In genomic region chr2:39508243-39508642, GRCh38 we compare ENCODE assay signal across 21 cellular contexts.
DNase-seq lines count a peak whose midpoint lies in the region; TF ChIP-seq lines count a peak whose summit lies in the region.
"Had no signal": no experiment of that assay in that cellular context is flagged by ENCODE, and none has a peak within 500 bp of the region (broad histone marks: within the 10 kb centered on the region; RNA-seq: fewer than 3 reads in every experiment).

No MANE protein-coding gene starts in this region.

- peak overlapping the region; percentile 15 for H3K9ac ChIP-seq in skeletal muscle satellite cell (ENCODE audit: low read depth, low read length)

- H3K36me3 Mint-ChIP-seq in brain (no peaks in the 10 kb centered on the region), MCF 10A (ENCODE audit: insufficient read depth, unreplicated experiment) (peaks cover 6% of the 10 kb centered on the region)
- H3K36me3 Mint-ChIP-seq: activated naive CD4-positive, alpha-beta T cell treated with anti-CD3 and anti-CD28 coated beads, Interleukin-2, amount 50 U/mL, for 72 hours; CD4-positive, alpha-beta memory T cell; natural killer cell had no signal

- no peaks in the 10 kb centered on the region for H3K36me3 ChIP-seq in kidney epithelial cell (ENCODE audit: control insufficient read depth, insufficient read depth, low read length)
- no peaks in the 10 kb centered on the region for H3K36me3 ChIP-seq in skeletal muscle satellite cell (ENCODE audit: insufficient read depth, low read length)
- H3K36me3 ChIP-seq: breast epithelium had no signal

- H3K27ac Mint-ChIP-seq in brain (peak overlapping the region in 3 of 5 experiments; percentile 10 to 26 (median 15)), MCF 10A (ENCODE audit: low read depth, unreplicated experiment) (no peak overlapping the region)
- H3K27ac Mint-ChIP-seq: activated naive CD4-positive, alpha-beta T cell treated with anti-CD3 and anti-CD28 coated beads, Interleukin-2, amount 50 U/mL, for 72 hours; activated T-cell treated with anti-CD3 and anti-CD28 coated beads, Interleukin-2, amount 50 U/mL, for 72 hours; CD4-positive, alpha-beta memory T cell; natural killer cell had no signal

- H3K9me3 Mint-ChIP-seq in brain = no peaks in the 10 kb centered on the region
- H3K9me3 Mint-ChIP-seq in MCF 10A (ENCODE audit: unreplicated experiment) = no peaks in the 10 kb centered on the region
- H3K9me3 Mint-ChIP-seq: activated T-cell treated with anti-CD3 and anti-CD28 coated beads, Interleukin-2, amount 50 U/mL, for 72 hours; CD4-positive, alpha-beta memory T cell; natural killer cell had no signal

- peaks cover 59% of the 10 kb centered on the region for H3K4me1 ChIP-seq in skeletal muscle satellite cell (ENCODE audit: control insufficient read depth, insufficient read depth, low read length)

- POLR2A ChIA-PET in MCF 10A (lab: Yijun Ruan, JAX) = interaction anchor here (0.6 to 2.2 kb wide), 3 partner anchors 71 to 129 kb away, joined by 3 to 9 read pairs (median 4); partner anchors contain the start of gene MAP4K3

- intact Hi-C loops in MCF 10A (cut with micrococcal nuclease) = no loop called here

- peak overlapping the region; percentile 0 for H3K4me2 ChIP-seq in skeletal muscle satellite cell (ENCODE audit: low read length)

- H3K4me3 ChIP-seq in kidney epithelial cell (ENCODE audit: low read depth, low read length) (no peak overlapping the region), skeletal muscle satellite cell (ENCODE audit: low read length) (no peak overlapping the region)
- H3K4me3 ChIP-seq: breast epithelium, dorsolateral prefrontal cortex, lung had no signal

- CTCF ChIA-PET in MCF 10A (lab: Yijun Ruan, JAX) = interaction anchor here (0.5 to 1.4 kb wide), 5 partner anchors 17 to 222 kb away, joined by 3 to 5 read pairs (median 3); no protein-coding TSS in a partner anchor

- H3K4me1 Mint-ChIP-seq in brain (peaks cover 31% of the 10 kb centered on the region), MCF 10A (ENCODE audit: insufficient read depth, unreplicated experiment) (peaks cover 25% of the 10 kb centered on the region)

- no peaks in the 10 kb centered on the region for H3K9me3 ChIP-seq in skeletal muscle satellite cell (replicated peaks; ENCODE audit: low read length)
- H3K9me3 ChIP-seq: breast epithelium had no signal

- H3K4me3 Mint-ChIP-seq in brain = no peak overlapping the region
- H3K4me3 Mint-ChIP-seq in MCF 10A (ENCODE audit: unreplicated experiment) = no peak overlapping the region
- H3K4me3 Mint-ChIP-seq: activated T-cell treated with anti-CD3 and anti-CD28 coated beads, Interleukin-2, amount 50 U/mL, for 72 hours; CD4-positive, alpha-beta memory T cell; natural killer cell had no signal

- DNase-seq in ELR (ENCODE audit: low read depth) (peak; percentile 84), kidney epithelial cell (ENCODE audit: low read depth) (peak; percentile 23), MCF 10A (ENCODE audit: unreplicated experiment) (no peak), GDM1 (lab: John Stamatoyannopoulos, UW) (no peak), 8988T (no peak)
- no peak for DNase-seq in activated CD8-positive, alpha-beta memory T cell treated with anti-CD3 and anti-CD28 coated beads, Interleukin-2, amount 50 U/mL, for 4 hours
- DNase-seq: activated T-cell treated with anti-CD3 and anti-CD28 coated beads, Interleukin-2, amount 50 U/mL, for 72 hours; CD4-positive, alpha-beta memory T cell; DMS53; dorsolateral prefrontal cortex; KG1; natural killer cell; NCI-H2029; NCI-H446 treated with DMSO at 0.1 percent for 48 hours; stimulated activated CD4-positive, alpha-beta T cell treated with anti-CD3 and anti-CD28 coated beads, Interleukin-4, amount 100 ng/mL, for 24 hours; T-helper 9 cell had no signal

- H3K27me3 ChIP-seq in kidney epithelial cell (ENCODE audit: control insufficient read depth, insufficient read depth, low read length) = no peaks in the 10 kb centered on the region
- H3K27me3 ChIP-seq in skeletal muscle satellite cell (ENCODE audit: control insufficient read depth, insufficient read depth, low read length) = no peaks in the 10 kb centered on the region
- H3K27me3 ChIP-seq: breast epithelium, dorsolateral prefrontal cortex had no signal

- H3K27me3 Mint-ChIP-seq in brain (no peaks in the 10 kb centered on the region), MCF 10A (ENCODE audit: insufficient read depth, unreplicated experiment) (no peaks in the 10 kb centered on the region)

- no peak for TF ChIP-seq CTCF in brain (conservative IDR thresholded peaks at IDR 0.05)
- TF ChIP-seq CTCF in kidney epithelial cell (IDR thresholded peaks at IDR 0.05; ENCODE audit: insufficient read depth, low read length, poor library complexity, severe bottlenecking) = no peak
- no peak for TF ChIP-seq CTCF in MCF 10A (IDR thresholded peaks at IDR 0.05; ENCODE audit: unreplicated experiment)

- BruUV-seq in MCF 10A (replicated peaks; lab: Mats Ljungman, UMichigan) = no TSS peak

Comparison
In these comparisons a context has a peak if more than half of its experiments do, and no peak if none do; other contexts are left out.
1. DNase-seq: peak in ELR (single experiment) and kidney epithelial cell (single experiment); none in MCF 10A (single experiment), GDM1 (single experiment), 8988T (single experiment) and activated CD8-positive, alpha-beta memory T cell treated with anti-CD3 and anti-CD28 coated beads, Interleukin-2, amount 50 U/mL, for 4 hours (single experiment).